28 cellular contexts compared by ENCODE assay signal in genomic region chr2:55073278-55073677, GRCh38.
"Had no signal": no experiment of that assay in that cellular context is flagged by ENCODE, and none has a peak within 500 bp of the region (broad histone marks: within the 10 kb centered on the region; RNA-seq: fewer than 3 reads in every experiment).

No MANE protein-coding gene starts in this region.

- H3K36me3 Mint-ChIP-seq: activated naive CD8-positive, alpha-beta T cell treated with anti-CD3 and anti-CD28 coated beads, Interleukin-2, amount 10 ng/mL, durations not matched to agents 7 days and 5 days had no signal

- H3K27me3 Mint-ChIP-seq: activated CD8-positive, alpha-beta T cell treated with anti-CD3 and anti-CD28 coated beads for 36 hours; activated naive CD4-positive, alpha-beta T cell treated with anti-CD3 and anti-CD28 coated beads, Interleukin-2, amount 50 U/mL, for 24 hours; activated T-cell treated with anti-CD3 and anti-CD28 coated beads, Interleukin-2, amount 50 U/mL, for 24 hours had no signal

- H3K36me3 ChIP-seq: ascending aorta had no signal

- H3K4me1 Mint-ChIP-seq: activated CD4-positive, alpha-beta T cell treated with anti-CD3 and anti-CD28 coated beads, Interleukin-2, amount 10 ng/mL, durations not matched to agents 24 days and 14 days; activated naive CD4-positive, alpha-beta T cell treated with anti-CD3 and anti-CD28 coated beads, Interleukin-2, amount 50 U/mL, for 24 hours; activated naive CD8-positive, alpha-beta T cell treated with anti-CD3 and anti-CD28 coated beads, Interleukin-2, amount 10 ng/mL, durations not matched to agents 7 days and 5 days had no signal

- H3K9me3 Mint-ChIP-seq: activated CD8-positive, alpha-beta T cell treated with anti-CD3 and anti-CD28 coated beads for 36 hours; activated naive CD4-positive, alpha-beta T cell treated with anti-CD3 and anti-CD28 coated beads, Interleukin-2, amount 50 U/mL, for 24 hours; activated T-cell treated with anti-CD3 and anti-CD28 coated beads, Interleukin-2, amount 50 U/mL, for 24 hours; activated T-helper 2 cell treated with anti-CD3 and anti-CD28 coated beads, Interferon-gamma antibody, Interleukin-2, Interleukin-4, amounts not matched to agents 10 μg/mL and 5 μg/mL and 100 μg/mL, durations not matched to agents 14 hours and 24 hours and 36 hours had no signal

- H3K27ac Mint-ChIP-seq: activated CD4-positive, alpha-beta T cell treated with anti-CD3 and anti-CD28 coated beads, Interleukin-2, amount 10 ng/mL, durations not matched to agents 24 days and 14 days; activated CD8-positive, alpha-beta T cell treated with anti-CD3 and anti-CD28 coated beads for 36 hours; activated naive CD4-positive, alpha-beta T cell treated with anti-CD3 and anti-CD28 coated beads, Interleukin-2, amount 50 U/mL, for 24 hours; activated naive CD8-positive, alpha-beta T cell treated with anti-CD3 and anti-CD28 coated beads, Interleukin-2, amount 10 ng/mL, durations not matched to agents 7 days and 5 days; activated T-cell treated with anti-CD3 and anti-CD28 coated beads, Interleukin-2, amount 50 U/mL, for 24 hours; activated T-helper 2 cell treated with anti-CD3 and anti-CD28 coated beads, Interferon-gamma antibody, Interleukin-2, Interleukin-4, amounts not matched to agents 10 μg/mL and 5 μg/mL and 100 μg/mL, durations not matched to agents 14 hours and 24 hours and 36 hours had no signal

- DNase-seq: activated CD4-positive, alpha-beta T cell treated with anti-CD3 and anti-CD28 coated beads, Interleukin-2, amount 10 ng/mL, durations not matched to agents 24 days and 14 days; activated CD4-positive, alpha-beta T cell treated with anti-CD3 and anti-CD28 coated beads, Interleukin-2, amount 50 U/mL, for 4 hours; activated CD8-positive, alpha-beta T cell treated with anti-CD3 and anti-CD28 coated beads for 36 hours; activated gamma-delta T cell; activated naive CD4-positive, alpha-beta T cell treated with Interleukin-2 at 50 U/mL for 16 hours; activated naive CD8-positive, alpha-beta T cell treated with anti-CD3 and anti-CD28 coated beads, Interleukin-2, amount 10 ng/mL, durations not matched to agents 7 days and 5 days; activated T-cell treated with anti-CD3 and anti-CD28 coated beads, Interleukin-2, amount 50 U/mL, for 24 hours; amygdala; body of pancreas; central memory CD4-positive, alpha-beta T cell; Karpas-422; NCI-H1048; NCI-H1436 treated with DMSO at 0.1 percent for 48 hours; NCI-H1694 treated with DMSO at 0.1 percent for 48 hours; NCI-H2029; NCI-H345; NCI-H526; NCI-H748 treated with DMSO at 0.1 percent for 48 hours; NK-92 treated with Interleukin-12 subunit alpha and Interleukin-12 subunit beta, amount 100 ng/mL, for 24 hours; SIG-M5 had no signal

- H3K4me3 ChIP-seq: ascending aorta, body of pancreas, K562, PC-9 had no signal

- H3K4me3 Mint-ChIP-seq: activated CD4-positive, alpha-beta T cell treated with anti-CD3 and anti-CD28 coated beads, Interleukin-2, amount 10 ng/mL, durations not matched to agents 24 days and 14 days; activated CD8-positive, alpha-beta T cell treated with anti-CD3 and anti-CD28 coated beads for 36 hours; activated naive CD4-positive, alpha-beta T cell treated with anti-CD3 and anti-CD28 coated beads, Interleukin-2, amount 50 U/mL, for 24 hours; activated naive CD8-positive, alpha-beta T cell treated with anti-CD3 and anti-CD28 coated beads, Interleukin-2, amount 10 ng/mL, durations not matched to agents 7 days and 5 days; activated T-cell treated with anti-CD3 and anti-CD28 coated beads, Interleukin-2, amount 50 U/mL, for 24 hours had no signal

- H3K27me3 ChIP-seq: ascending aorta, body of pancreas had no signal

- H2AFZ ChIP-seq: PC-9 had no signal

- H3K4me1 ChIP-seq: body of pancreas had no signal

- H3K4me2 ChIP-seq: PC-9 had no signal

- H3K27ac ChIP-seq: ascending aorta, body of pancreas, PC-9, RWPE1 had no signal

- FAIRE-seq: K562, RCC 7860, TTC549 had no signal
